ENCODE assay signal across 11 cellular contexts in genomic region chr19:54971446-54971845, GRCh38. TPM values are rescaled to one million over a fixed set of nuclear protein-coding genes. Genes with fewer than 3 reads are reported as not detected.
DNase-seq lines count a peak whose midpoint lies in the region; ATAC-seq lines count a peak whose summit lies in the region.
"Not testable (repeated sequence)": the region's sequence is repeated elsewhere in the genome, so short reads cannot be mapped to it uniquely, and the experiment has no call there.
"Had no signal": no experiment of that assay in that cellular context is flagged by ENCODE, and none has a peak within 500 bp of the region (broad histone marks: within the 10 kb centered on the region; RNA-seq: fewer than 3 reads in every experiment).

No MANE protein-coding gene starts in this region.

- H3K27me3 Mint-ChIP-seq in activated CD8-positive, alpha-beta T cell treated with anti-CD3 and anti-CD28 coated beads, Interleukin-2, amount 10 ng/mL, durations not matched to agents 7 days and 5 days (ENCODE audit: low read depth); natural killer cell treated with Interleukin-12 subunit alpha and Interleukin-12 subunit beta and Interleukin-15 and Interleukin-18, amount 100 ng/mL, for 72 hours: not testable (repeated sequence)

- POLR2A ChIA-PET in activated CD8-positive, alpha-beta T cell treated with anti-CD3 and anti-CD28 coated beads, Interleukin-2, amount 10 ng/mL, durations not matched to agents 7 days and 5 days (lab: Charles Lee): not testable (repeated sequence)

- H3K27ac Mint-ChIP-seq in activated CD8-positive, alpha-beta T cell treated with anti-CD3 and anti-CD28 coated beads, Interleukin-2, amount 10 ng/mL, durations not matched to agents 7 days and 5 days: peak overlapping the region; percentile 67
- peak overlapping the region; percentile 97 to 98 for H3K27ac Mint-ChIP-seq in natural killer cell treated with Interleukin-12 subunit alpha and Interleukin-12 subunit beta and Interleukin-15 and Interleukin-18, amount 100 ng/mL, for 72 hours

- ATAC-seq in activated CD8-positive, alpha-beta T cell treated with anti-CD3 and anti-CD28 coated beads, Interleukin-2, amount 10 ng/mL, durations not matched to agents 7 days and 5 days; natural killer cell treated with Interleukin-12 subunit alpha and Interleukin-12 subunit beta and Interleukin-15 and Interleukin-18, amount 100 ng/mL, for 72 hours: not testable (repeated sequence)

- peaks cover 27% of the 10 kb centered on the region for H3K4me1 Mint-ChIP-seq in activated CD8-positive, alpha-beta T cell treated with anti-CD3 and anti-CD28 coated beads, Interleukin-2, amount 10 ng/mL, durations not matched to agents 7 days and 5 days (ENCODE audit: low read depth)
- peaks cover 16 to 22% of the 10 kb centered on the region in 2 donors for H3K4me1 Mint-ChIP-seq in natural killer cell treated with Interleukin-12 subunit alpha and Interleukin-12 subunit beta and Interleukin-15 and Interleukin-18, amount 100 ng/mL, for 72 hours (ENCODE audit: low read depth in 2 of 2)

- CTCF ChIA-PET in activated CD8-positive, alpha-beta T cell treated with anti-CD3 and anti-CD28 coated beads, Interleukin-2, amount 10 ng/mL, durations not matched to agents 7 days and 5 days (lab: Charles Lee): not testable (repeated sequence)

- H3K9me3 Mint-ChIP-seq in activated CD8-positive, alpha-beta T cell treated with anti-CD3 and anti-CD28 coated beads, Interleukin-2, amount 10 ng/mL, durations not matched to agents 7 days and 5 days (ENCODE audit: insufficient read depth); natural killer cell treated with Interleukin-12 subunit alpha and Interleukin-12 subunit beta and Interleukin-15 and Interleukin-18, amount 100 ng/mL, for 72 hours: not testable (repeated sequence)

- H3K4me3 Mint-ChIP-seq in activated CD8-positive, alpha-beta T cell treated with anti-CD3 and anti-CD28 coated beads, Interleukin-2, amount 10 ng/mL, durations not matched to agents 7 days and 5 days; natural killer cell treated with Interleukin-12 subunit alpha and Interleukin-12 subunit beta and Interleukin-15 and Interleukin-18, amount 100 ng/mL, for 72 hours: not testable (repeated sequence)

- DNase-seq in activated CD8-positive, alpha-beta T cell treated with anti-CD3 and anti-CD28 coated beads, Interleukin-2, amount 10 ng/mL, durations not matched to agents 7 days and 5 days; natural killer cell treated with Interleukin-12 subunit alpha and Interleukin-12 subunit beta and Interleukin-15 and Interleukin-18, amount 100 ng/mL, for 72 hours (ENCODE audit: low spot score): not testable (repeated sequence)

- peaks cover 25% of the 10 kb centered on the region for H3K36me3 Mint-ChIP-seq in activated CD8-positive, alpha-beta T cell treated with anti-CD3 and anti-CD28 coated beads, Interleukin-2, amount 10 ng/mL, durations not matched to agents 7 days and 5 days (ENCODE audit: low read depth)
- H3K36me3 Mint-ChIP-seq in natural killer cell treated with Interleukin-12 subunit alpha and Interleukin-12 subunit beta and Interleukin-15 and Interleukin-18, amount 100 ng/mL, for 72 hours: not testable (repeated sequence)

RNA-seq across cellular contexts. Expression of gene NLRP2, which starts 5.3 kb away (rescaled TPM):
- total RNA-seq in activated CD8-positive, alpha-beta T cell treated with anti-CD3 and anti-CD28 coated beads, Interleukin-2, amount 10 ng/mL, durations not matched to agents 7 days and 5 days: 10 to 100 TPM; 22.8 to 26.8 TPM
- 100 to 1,000 TPM in 1 of 2 donors, 10 to 100 TPM in 1; 50.3 to 154 TPM for total RNA-seq in natural killer cell treated with Interleukin-12 subunit alpha and Interleukin-12 subunit beta and Interleukin-15 and Interleukin-18, amount 100 ng/mL, for 72 hours
- total RNA-seq: A172 had no signal

RNA-seq across cellular contexts. Expression of gene NLRP7, which starts 24.1 kb away (rescaled TPM):
- not detected for total RNA-seq in activated CD8-positive, alpha-beta T cell treated with anti-CD3 and anti-CD28 coated beads, Interleukin-2, amount 10 ng/mL, durations not matched to agents 7 days and 5 days
- 1 to 10 TPM; 1.1 to 1.2 TPM for total RNA-seq in natural killer cell treated with Interleukin-12 subunit alpha and Interleukin-12 subunit beta and Interleukin-15 and Interleukin-18, amount 100 ng/mL, for 72 hours
- total RNA-seq: A172; A673; Calu3; CD4-positive, alpha-beta memory T cell; CD4-positive, alpha-beta T cell; CD4-positive, CD25-positive, alpha-beta regulatory T cell; CD8-positive, alpha-beta memory T cell; CD8-positive, alpha-beta T cell; Daoy had no signal
